In genomic region chr12:87678453-87678852, GRCh38 we compare ENCODE assay signal across 29 cellular contexts.
DNase-seq lines count a peak whose midpoint lies in the region; ATAC-seq, FAIRE-seq and TF ChIP-seq lines count a peak whose summit lies in the region.
"Had no signal": no experiment of that assay in that cellular context is flagged by ENCODE, and none has a peak within 500 bp of the region (broad histone marks: within the 10 kb centered on the region; RNA-seq: fewer than 3 reads in every experiment).

No MANE protein-coding gene starts in this region.

- H3K27me3 Mint-ChIP-seq in activated T-helper 1 cell treated with anti-CD3 and anti-CD28 coated beads, Interleukin-12 subunit alpha, Interleukin-12 subunit beta, Interleukin-2, Interleukin-4 antibody, amounts not matched to agents 30 ng/mL and 10 ng/mL and 1 ng/mL, durations not matched to agents 14 hours and 24 hours and 36 hours (ENCODE audit: insufficient read depth) = no peaks in the 10 kb centered on the region
- H3K27me3 Mint-ChIP-seq: activated naive CD4-positive, alpha-beta T cell treated with anti-CD3 and anti-CD28 coated beads, Interleukin-2, amount 10 ng/mL, durations not matched to agents 7 days and 5 days; activated T-cell treated with anti-CD3 and anti-CD28 coated beads, Interleukin-2, amount 50 U/mL, for 24 hours; CD4-positive, CD25-positive, alpha-beta regulatory T cell had no signal

- TF ChIP-seq EP300 in HepG2 (IDR thresholded peaks at IDR 0.05; ENCODE audit: low read depth in 2 of 2, low read length in 2 of 2) (no peak), HepG2 (CRISPR knock-in tag; IDR thresholded peaks at IDR 0.05; ENCODE audit: borderline replicate concordance) (no peak)

- TF ChIP-seq CTCF in right lobe of liver (IDR thresholded peaks at IDR 0.05) (no peak), HepG2 (CRISPR knock-in tag; IDR thresholded peaks at IDR 0.05) (no peak), fibroblast of mammary gland (conservative IDR thresholded peaks at IDR 0.05; ENCODE audit: control insufficient read depth, insufficient read depth, low read depth, low read length) (no peak), ascending aorta (IDR thresholded peaks at IDR 0.05) (no peak)

- ATAC-seq in right lobe of liver = peak in 3 of 4 donors; percentile 58 to 82 (median 66)
- no peak for ATAC-seq in HepG2
- ATAC-seq: activated CD8-positive, alpha-beta T cell treated with anti-CD3 and anti-CD28 coated beads, Interleukin-2, amount 10 ng/mL, durations not matched to agents 7 days and 5 days; left cardiac atrium had no signal

- no peaks in the 10 kb centered on the region for H3K9me3 Mint-ChIP-seq in activated T-helper 1 cell treated with anti-CD3 and anti-CD28 coated beads, Interleukin-12 subunit alpha, Interleukin-12 subunit beta, Interleukin-2, Interleukin-4 antibody, amounts not matched to agents 30 ng/mL and 10 ng/mL and 1 ng/mL, durations not matched to agents 14 hours and 24 hours and 36 hours
- H3K9me3 Mint-ChIP-seq: activated naive CD4-positive, alpha-beta T cell treated with anti-CD3 and anti-CD28 coated beads, Interleukin-2, amount 10 ng/mL, durations not matched to agents 7 days and 5 days; activated T-cell treated with anti-CD3 and anti-CD28 coated beads, Interleukin-2, amount 50 U/mL, for 24 hours; nephron progenitor cell; T-helper 2 cell treated with Interferon-gamma antibody and Interleukin-4, amounts not matched to agents 5 μg/mL and 100 μg/mL, for 36 hours had no signal

- H3K27ac ChIP-seq in right lobe of liver (no peak overlapping the region), HepG2 (ENCODE audit: extremely low read length, insufficient read depth, low read length) (no peak overlapping the region), ascending aorta (no peak overlapping the region)
- H3K27ac ChIP-seq: coronary artery, KMS-11, SK-N-MC had no signal

- no peaks in the 10 kb centered on the region for H3K36me3 Mint-ChIP-seq in activated T-helper 1 cell treated with anti-CD3 and anti-CD28 coated beads, Interleukin-12 subunit alpha, Interleukin-12 subunit beta, Interleukin-2, Interleukin-4 antibody, amounts not matched to agents 30 ng/mL and 10 ng/mL and 1 ng/mL, durations not matched to agents 14 hours and 24 hours and 36 hours (ENCODE audit: low read depth)
- H3K36me3 Mint-ChIP-seq: activated naive CD4-positive, alpha-beta T cell treated with anti-CD3 and anti-CD28 coated beads, Interleukin-2, amount 10 ng/mL, durations not matched to agents 7 days and 5 days; CD4-positive, CD25-positive, alpha-beta regulatory T cell had no signal

- no peak overlapping the region for H3K4me3 ChIP-seq in right lobe of liver
- no peak overlapping the region for H3K4me3 ChIP-seq in HepG2 (replicated peaks in 1 of 3; ENCODE audit: insufficient read depth in 1 of 3, low read depth in 2 of 3, low read length in 3 of 3)
- no peak overlapping the region for H3K4me3 ChIP-seq in fibroblast of mammary gland (ENCODE audit: control insufficient read depth, low read depth, low read length)
- H3K4me3 ChIP-seq in ascending aorta = no peak overlapping the region
- H3K4me3 ChIP-seq: coronary artery, SK-N-MC, smooth muscle cell had no signal

- no peak for TF ChIP-seq RAD21 in HepG2 (CRISPR knock-in tag; IDR thresholded peaks at IDR 0.05)

- in situ Hi-C loops in HepG2 (cut with HindIII; ENCODE audit: extremely low pct_ligation_motif_present, low pct_unique_long_range_greater_than_20kb) = no loop called here

- POLR2A ChIA-PET in HepG2 (lab: Yijun Ruan, JAX) = no interaction called here

- H2AFZ ChIP-seq in HepG2 (ENCODE audit: low read length) = no peak overlapping the region

- H3K79me2 ChIP-seq in HepG2 (ENCODE audit: insufficient read depth, low read length) = no peaks in the 10 kb centered on the region

- no peak overlapping the region for H3K4me3 Mint-ChIP-seq in activated T-helper 1 cell treated with anti-CD3 and anti-CD28 coated beads, Interleukin-12 subunit alpha, Interleukin-12 subunit beta, Interleukin-2, Interleukin-4 antibody, amounts not matched to agents 30 ng/mL and 10 ng/mL and 1 ng/mL, durations not matched to agents 14 hours and 24 hours and 36 hours
- H3K4me3 Mint-ChIP-seq: activated CD8-positive, alpha-beta T cell treated with anti-CD3 and anti-CD28 coated beads, Interleukin-2, amount 10 ng/mL, durations not matched to agents 7 days and 5 days; activated naive CD4-positive, alpha-beta T cell treated with anti-CD3 and anti-CD28 coated beads, Interleukin-2, amount 10 ng/mL, durations not matched to agents 7 days and 5 days; activated T-cell treated with anti-CD3 and anti-CD28 coated beads, Interleukin-2, amount 50 U/mL, for 24 hours; CD4-positive, CD25-positive, alpha-beta regulatory T cell; nephron progenitor cell; T-helper 2 cell treated with Interferon-gamma antibody and Interleukin-4, amounts not matched to agents 5 μg/mL and 100 μg/mL, for 36 hours had no signal

- H3K9me3 ChIP-seq in right lobe of liver = no peaks in the 10 kb centered on the region
- H3K9me3 ChIP-seq in HepG2 (ENCODE audit: low read length) = peaks cover 48% of the 10 kb centered on the region
- no peaks in the 10 kb centered on the region for H3K9me3 ChIP-seq in ascending aorta

- intact Hi-C loops in right lobe of liver (cut with DNase I) (no loop called here), HepG2 (cut with micrococcal nuclease; ENCODE audit: unreplicated experiment) (no loop called here), ascending aorta (cut with DNase I) (no loop called here)
- intact Hi-C loops in activated T-helper 1 cell treated with anti-CD3 and anti-CD28 coated beads, Interleukin-12 subunit alpha, Interleukin-12 subunit beta, Interleukin-2, Interleukin-4 antibody, amounts not matched to agents 30 ng/mL and 10 ng/mL and 1 ng/mL, durations not matched to agents 14 hours and 24 hours and 36 hours (cut with micrococcal nuclease) = no loop called here

- no peaks in the 10 kb centered on the region for H3K36me3 ChIP-seq in right lobe of liver
- H3K36me3 ChIP-seq in HepG2 (replicated peaks in 1 of 2; ENCODE audit: control insufficient read depth in 1 of 2, insufficient read depth in 2 of 2, low read length in 2 of 2) = no peaks in the 10 kb centered on the region
- H3K36me3 ChIP-seq in ascending aorta = no peaks in the 10 kb centered on the region

- H3K9ac ChIP-seq in HepG2 (ENCODE audit: insufficient read depth, low read depth, low read length) = no peak overlapping the region
- H3K9ac ChIP-seq: KMS-11 had no signal

- no peaks in the 10 kb centered on the region for H3K27me3 ChIP-seq in right lobe of liver
- no peaks in the 10 kb centered on the region for H3K27me3 ChIP-seq in HepG2 (ENCODE audit: control insufficient read depth in 1 of 2, insufficient read depth in 2 of 2, low read length in 2 of 2)
- no peaks in the 10 kb centered on the region for H3K27me3 ChIP-seq in ascending aorta

- no TSS peak for BruUV-seq in HepG2 (replicated peaks; lab: Mats Ljungman, UMichigan)

- CTCF ChIA-PET in HepG2 (lab: Yijun Ruan, JAX; ENCODE audit: low intra/inter-chr PET ratio, low total read pairs) = no interaction called here

- no peak for DNase-seq in right lobe of liver
- DNase-seq in HepG2 (ENCODE audit: low spot score) = no peak
- DNase-seq in amniotic epithelial cell (ENCODE audit: low read depth) = peak; percentile 84
- peak; percentile 73 for DNase-seq in fibroblast of mammary gland (ENCODE audit: low read depth)
- no peak for DNase-seq in NCI-H510A (lab: John Stamatoyannopoulos, UW)
- DNase-seq in NCI-H82 (lab: John Stamatoyannopoulos, UW) = no peak
- DNase-seq in activated T-helper 1 cell treated with anti-CD3 and anti-CD28 coated beads, Interleukin-12 subunit alpha, Interleukin-12 subunit beta, Interleukin-2, Interleukin-4 antibody, amounts not matched to agents 30 ng/mL and 10 ng/mL and 1 ng/mL, durations not matched to agents 14 hours and 24 hours and 36 hours (ENCODE audit: low spot score) = no peak
- DNase-seq in ascending aorta (ENCODE audit: low spot score in 2 of 2) = no peak
- DNase-seq: activated CD4-positive, CD25-positive, alpha-beta regulatory T cell; activated CD8-positive, alpha-beta T cell treated with anti-CD3 and anti-CD28 coated beads, Interleukin-2, amount 10 ng/mL, durations not matched to agents 7 days and 5 days; activated naive CD4-positive, alpha-beta T cell treated with anti-CD3 and anti-CD28 coated beads, Interleukin-2, amount 10 ng/mL, durations not matched to agents 7 days and 5 days; activated T-cell treated with anti-CD3 and anti-CD28 coated beads, Interleukin-2, amount 50 U/mL, for 24 hours; CD4-positive, CD25-positive, alpha-beta regulatory T cell; left cardiac atrium; midbrain; NCI-H1105; nephron progenitor cell; NK-92 treated with Interleukin-12 subunit alpha and Interleukin-12 subunit beta, amount 100 ng/mL, for 24 hours; stimulated activated CD8-positive, alpha-beta memory T cell treated with anti-CD3 and anti-CD28 coated beads, Interleukin-4, amount 100 ng/mL, for 48 hours; substantia nigra had no signal

- no peaks in the 10 kb centered on the region for H4K20me1 ChIP-seq in HepG2 (ENCODE audit: insufficient read depth, low read length)

- H3K4me1 ChIP-seq in right lobe of liver (no peaks in the 10 kb centered on the region), HepG2 (ENCODE audit: insufficient read depth, low read length) (no peaks in the 10 kb centered on the region), ascending aorta (no peaks in the 10 kb centered on the region)

- no peak for TF ChIP-seq POLR2A in right lobe of liver (IDR thresholded peaks at IDR 0.05)
- no peak for TF ChIP-seq POLR2A in HepG2 (IDR thresholded peaks at IDR 0.05; ENCODE audit: insufficient read depth in 1 of 2, low read depth in 2 of 2, low read length in 2 of 2)

- no peak overlapping the region for H3K27ac Mint-ChIP-seq in activated T-helper 1 cell treated with anti-CD3 and anti-CD28 coated beads, Interleukin-12 subunit alpha, Interleukin-12 subunit beta, Interleukin-2, Interleukin-4 antibody, amounts not matched to agents 30 ng/mL and 10 ng/mL and 1 ng/mL, durations not matched to agents 14 hours and 24 hours and 36 hours
- H3K27ac Mint-ChIP-seq: activated CD8-positive, alpha-beta T cell treated with anti-CD3 and anti-CD28 coated beads, Interleukin-2, amount 10 ng/mL, durations not matched to agents 7 days and 5 days; activated naive CD4-positive, alpha-beta T cell treated with anti-CD3 and anti-CD28 coated beads, Interleukin-2, amount 10 ng/mL, durations not matched to agents 7 days and 5 days; activated T-cell treated with anti-CD3 and anti-CD28 coated beads, Interleukin-2, amount 50 U/mL, for 24 hours; CD4-positive, CD25-positive, alpha-beta regulatory T cell; nephron progenitor cell; T-helper 2 cell treated with Interferon-gamma antibody and Interleukin-4, amounts not matched to agents 5 μg/mL and 100 μg/mL, for 36 hours had no signal

- no peak overlapping the region for H3K4me2 ChIP-seq in HepG2 (ENCODE audit: low read depth, low read length)
- H3K4me2 ChIP-seq: KMS-11, smooth muscle cell had no signal

- H3K4me1 Mint-ChIP-seq in activated T-helper 1 cell treated with anti-CD3 and anti-CD28 coated beads, Interleukin-12 subunit alpha, Interleukin-12 subunit beta, Interleukin-2, Interleukin-4 antibody, amounts not matched to agents 30 ng/mL and 10 ng/mL and 1 ng/mL, durations not matched to agents 14 hours and 24 hours and 36 hours (ENCODE audit: low read depth) = no peaks in the 10 kb centered on the region
- H3K4me1 Mint-ChIP-seq: activated naive CD4-positive, alpha-beta T cell treated with anti-CD3 and anti-CD28 coated beads, Interleukin-2, amount 10 ng/mL, durations not matched to agents 7 days and 5 days; CD4-positive, CD25-positive, alpha-beta regulatory T cell had no signal

- no peak for FAIRE-seq in HepG2 (lab: Jason Lieb, UNC)
- FAIRE-seq: endometrium, GM12892, RCC 7860, urothelium cell line had no signal

Comparison
In these comparisons a context has a peak if more than half of its experiments do, and no peak if none do; other contexts are left out.
1. DNase-seq: peak in amniotic epithelial cell (single experiment) and fibroblast of mammary gland (single experiment); none in right lobe of liver (0 of 3), HepG2 (single experiment), NCI-H510A (single experiment), NCI-H82 (single experiment), activated T-helper 1 cell treated with anti-CD3 and anti-CD28 coated beads, Interleukin-12 subunit alpha, Interleukin-12 subunit beta, Interleukin-2, Interleukin-4 antibody, amounts not matched to agents 30 ng/mL and 10 ng/mL and 1 ng/mL, durations not matched to agents 14 hours and 24 hours and 36 hours (single experiment) and ascending aorta (0 of 2).